In the genomic region with DNA sequence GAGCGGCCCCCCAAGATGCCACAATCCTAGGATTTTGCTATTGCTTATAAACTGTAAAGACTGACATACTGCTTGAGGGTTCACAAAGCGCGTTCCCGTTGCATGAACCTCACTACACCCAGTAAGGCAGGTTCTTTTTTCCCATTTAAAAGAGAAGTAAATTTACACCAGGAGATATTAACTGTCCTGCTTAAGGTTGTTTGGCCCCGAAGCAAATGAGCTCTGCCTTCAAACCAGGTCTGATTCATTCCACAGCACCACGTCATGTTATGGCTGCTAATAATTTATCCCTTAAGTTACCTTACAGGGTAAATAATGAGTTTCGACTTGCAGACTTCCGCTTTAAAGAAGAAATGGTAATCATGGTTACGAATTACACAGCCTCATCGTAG, we compare ENCODE assay signal across 8 cellular contexts. TPM values are rescaled to one million over a fixed set of nuclear protein-coding genes. Genes with fewer than 3 reads are reported as not detected.
DNase-seq lines count a peak whose midpoint lies in the region; ATAC-seq and TF ChIP-seq lines count a peak whose summit lies in the region.

No MANE protein-coding gene starts in this region.

- H3K9me3 Mint-ChIP-seq in mesothelial cell of epicardium (no peaks in the 10 kb centered on the region), type B pancreatic cell (no peaks in the 10 kb centered on the region)

- H3K4me3 Mint-ChIP-seq in mesothelial cell of epicardium (no peak overlapping the region), type B pancreatic cell (peak overlapping the region; percentile 95)

- H3K36me3 Mint-ChIP-seq in mesothelial cell of epicardium, result no peaks in the 10 kb centered on the region
- H3K36me3 Mint-ChIP-seq in type B pancreatic cell, result peaks cover 11% of the 10 kb centered on the region

- H3K27ac Mint-ChIP-seq in mesothelial cell of epicardium (peak overlapping the region; percentile 89), type B pancreatic cell (peak overlapping the region; percentile 93)

- intact Hi-C loops in dorsolateral prefrontal cortex (cut with DNase I), result loop anchor here (2.0 to 10.0 kb wide), 5 partner anchors 38 to 340 kb away; a partner anchor contains a TSS

- peak overlapping the region; percentile 2 to 97 (median 85) for H3K27ac ChIP-seq in dorsolateral prefrontal cortex

- peak overlapping the region; percentile 67 to 99 (median 91) for H3K4me3 ChIP-seq in dorsolateral prefrontal cortex

- no peaks in the 10 kb centered on the region for H3K27me3 ChIP-seq in dorsolateral prefrontal cortex

- peak; percentile 14 for ATAC-seq in HG03095 (IDR thresholded peaks at IDR 0.05; ENCODE audit: unreplicated experiment)

- H3K4me1 Mint-ChIP-seq in mesothelial cell of epicardium, result peaks cover 34% of the 10 kb centered on the region
- peaks cover 36% of the 10 kb centered on the region for H3K4me1 Mint-ChIP-seq in type B pancreatic cell (ENCODE audit: unreplicated experiment)

- DNase-seq in NCI-H1694 (lab: John Stamatoyannopoulos, UW) (peak; percentile 57), NCI-H1694 treated with DMSO at 0.1 percent for 48 hours (lab: John Stamatoyannopoulos, UW) (no peak), T-helper 1 cell (peak in 3 of 5 donors; percentile 12 to 52 (median 14)), dorsolateral prefrontal cortex (no peak), mesothelial cell of epicardium (ENCODE audit: low spot score in 2 of 2, unreplicated experiment in 2 of 2) (no peak), type B pancreatic cell (ENCODE audit: extremely low spot score, unreplicated experiment) (no peak), NCI-H1417 treated with DMSO at 0.1 percent for 48 hours (lab: John Stamatoyannopoulos, UW) (no peak)

- no peaks in the 10 kb centered on the region for H3K27me3 Mint-ChIP-seq in mesothelial cell of epicardium (ENCODE audit: low read depth)
- H3K27me3 Mint-ChIP-seq in type B pancreatic cell, result no peaks in the 10 kb centered on the region

- TF ChIP-seq CTCF in dorsolateral prefrontal cortex (IDR thresholded peaks at IDR 0.05 in 54 of 56, conservative IDR thresholded peaks at IDR 0.05 in 2 of 56; ENCODE audit: low read depth in 1 of 56, partially characterized antibody in 56 of 56), result no peak
- TF ChIP-seq CTCF in mesothelial cell of epicardium (IDR thresholded peaks at IDR 0.05; ENCODE audit: unreplicated experiment), result no peak
- TF ChIP-seq CTCF in type B pancreatic cell (conservative IDR thresholded peaks at IDR 0.05), result no peak

RNA-seq across cellular contexts. Expression of a gene that starts 0.6 kb away (rescaled TPM):
- total RNA-seq in dorsolateral prefrontal cortex (10 to 100 TPM in 102 of 120 experiments, 1 to 10 TPM in 18; 7.0 to 20.9 (median 12.4) TPM), mesothelial cell of epicardium (42.4 to 48.0 TPM (median 45.5 TPM) in 3 replicates), type B pancreatic cell (ENCODE audit: low replicate concordance) (18.3 and 22.6 TPM in 2 replicates)

RNA-seq across cellular contexts. Expression of a gene that starts 1.2 kb away (rescaled TPM):
- total RNA-seq in dorsolateral prefrontal cortex (10 to 100 TPM; 11.8 to 29.6 (median 17.7) TPM), mesothelial cell of epicardium (39.8 to 43.5 TPM (median 40.3 TPM) in 3 replicates), type B pancreatic cell (ENCODE audit: low replicate concordance) (27.7 and 46.0 TPM in 2 replicates)

RNA-seq across cellular contexts. Expression of a gene that starts 37.5 kb away (rescaled TPM):
- 100 to 1,000 TPM; 200 to 387 (median 298) TPM for total RNA-seq in dorsolateral prefrontal cortex
- total RNA-seq in mesothelial cell of epicardium, result 81.3 to 86.4 TPM (median 85.0 TPM) in 3 replicates
- total RNA-seq in type B pancreatic cell (ENCODE audit: low replicate concordance), result 62.7 and 79.6 TPM in 2 replicates

Comparison
In these comparisons a context has a peak if more than half of its experiments do, and no peak if none do; other contexts are left out.
1. DNase-seq: peak in NCI-H1694 (single experiment) and T-helper 1 cell (3 of 5); none in NCI-H1694 treated with DMSO at 0.1 percent for 48 hours (single experiment), dorsolateral prefrontal cortex (0 of 10), mesothelial cell of epicardium (0 of 2), type B pancreatic cell (single experiment) and NCI-H1417 treated with DMSO at 0.1 percent for 48 hours (single experiment).